Comparison of ENCODE assay signal across 8 cellular contexts in the genomic region with DNA sequence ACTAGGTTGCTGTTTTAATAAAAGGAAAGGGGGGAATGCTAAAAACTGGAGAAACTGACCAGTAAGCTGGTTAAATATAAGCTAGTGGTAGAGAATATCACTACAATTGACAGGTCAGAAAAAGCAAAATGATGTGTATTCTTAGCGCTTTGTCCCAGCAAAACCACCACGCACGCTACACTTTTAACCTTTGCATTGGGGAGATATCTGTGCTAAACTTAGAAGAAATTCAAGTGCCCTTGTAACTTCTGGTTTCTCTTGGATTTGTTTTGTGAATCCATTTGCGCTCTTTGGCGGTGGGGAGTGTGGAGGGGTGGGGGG. TPM values are rescaled to one million over a fixed set of nuclear protein-coding genes. Genes with fewer than 3 reads are reported as not detected.
DNase-seq lines count a peak whose midpoint lies in the region; ATAC-seq, FAIRE-seq and TF ChIP-seq lines count a peak whose summit lies in the region.

No MANE protein-coding gene starts in this region.

- WGBS in transverse colon (ENCODE audit: low coverage in 1 of 2), 2 donors: 85 to 96% methylated on average over 3 to 5 of the region's 5 CpGs

- H3K27ac ChIP-seq in astrocyte (ENCODE audit: low read depth, low read length) (no peak overlapping the region), lower lobe of right lung (no peak overlapping the region), transverse colon (peak overlapping the region; percentile 95 to 97 (median 96))

- no peak for TF ChIP-seq EP300 in transverse colon (IDR thresholded peaks at IDR 0.05; ENCODE audit: low read depth)

- H2AFZ ChIP-seq in astrocyte (ENCODE audit: low read depth, low read length): peak overlapping the region; percentile 57

- peaks cover 2% of the 10 kb centered on the region for H3K36me3 Mint-ChIP-seq in activated naive CD4-positive, alpha-beta T cell treated with anti-CD3 and anti-CD28 coated beads for 36 hours (ENCODE audit: low read depth)
- H3K36me3 Mint-ChIP-seq in activated naive CD4-positive, alpha-beta T cell treated with anti-CD3 and anti-CD28 coated beads, Interleukin-2, amount 50 U/mL, for 72 hours: peaks cover 10 to 18% of the 10 kb centered on the region in 2 donors
- peaks cover 4% of the 10 kb centered on the region for H3K36me3 Mint-ChIP-seq in astrocyte (ENCODE audit: low read depth, unreplicated experiment)

- TF ChIP-seq CTCF in astrocyte (IDR thresholded peaks at IDR 0.05; ENCODE audit: insufficient read depth, low read depth, low read length): no peak
- no peak for TF ChIP-seq CTCF in lower lobe of right lung (IDR thresholded peaks at IDR 0.05)
- no peak for TF ChIP-seq CTCF in transverse colon (IDR thresholded peaks at IDR 0.05)

- H3K4me3 Mint-ChIP-seq in activated naive CD4-positive, alpha-beta T cell treated with anti-CD3 and anti-CD28 coated beads for 36 hours: peak overlapping the region; percentile 81
- peak overlapping the region; percentile 92 for H3K4me3 Mint-ChIP-seq in astrocyte (ENCODE audit: unreplicated experiment)

- H3K27me3 Mint-ChIP-seq in activated naive CD4-positive, alpha-beta T cell treated with anti-CD3 and anti-CD28 coated beads for 36 hours (ENCODE audit: low read depth): no peaks in the 10 kb centered on the region
- H3K27me3 Mint-ChIP-seq in astrocyte (ENCODE audit: low read depth, unreplicated experiment): no peaks in the 10 kb centered on the region

- no peak for TF ChIP-seq POLR2A in transverse colon (IDR thresholded peaks at IDR 0.05)

- peaks cover 37% of the 10 kb centered on the region for H3K4me1 ChIP-seq in astrocyte (ENCODE audit: insufficient read depth, low read length)
- peaks cover 44% of the 10 kb centered on the region for H3K4me1 ChIP-seq in lower lobe of right lung
- H3K4me1 ChIP-seq in transverse colon: peaks cover 14 to 58% (median 35%) of the 10 kb centered on the region in 4 donors

- no peak for DNase-seq in activated naive CD4-positive, alpha-beta T cell treated with anti-CD3 and anti-CD28 coated beads for 36 hours
- no peak for DNase-seq in activated naive CD4-positive, alpha-beta T cell treated with anti-CD3 and anti-CD28 coated beads, Interleukin-2, amount 50 U/mL, for 72 hours (ENCODE audit: low spot score in 2 of 2)
- DNase-seq in astrocyte (ENCODE audit: low read depth) (no peak), lower lobe of right lung (no peak), transverse colon (no peak), epidermal melanocyte (ENCODE audit: insufficient read length, low spot score) (no peak), GF-D8 (lab: John Stamatoyannopoulos, UW) (no peak)

- H3K9me3 ChIP-seq in astrocyte (ENCODE audit: insufficient read depth, low read depth, low read length): no peaks in the 10 kb centered on the region
- H3K9me3 ChIP-seq in lower lobe of right lung: no peaks in the 10 kb centered on the region
- no peaks in the 10 kb centered on the region for H3K9me3 ChIP-seq in transverse colon

- H3K9me3 Mint-ChIP-seq in activated naive CD4-positive, alpha-beta T cell treated with anti-CD3 and anti-CD28 coated beads for 36 hours: no peaks in the 10 kb centered on the region
- H3K9me3 Mint-ChIP-seq in activated naive CD4-positive, alpha-beta T cell treated with anti-CD3 and anti-CD28 coated beads, Interleukin-2, amount 50 U/mL, for 72 hours: no peaks in the 10 kb centered on the region
- H3K9me3 Mint-ChIP-seq in astrocyte (ENCODE audit: unreplicated experiment): no peaks in the 10 kb centered on the region

- H3K27ac Mint-ChIP-seq in activated naive CD4-positive, alpha-beta T cell treated with anti-CD3 and anti-CD28 coated beads for 36 hours: no peak overlapping the region
- H3K27ac Mint-ChIP-seq in activated naive CD4-positive, alpha-beta T cell treated with anti-CD3 and anti-CD28 coated beads, Interleukin-2, amount 50 U/mL, for 72 hours: peak overlapping the region in 1 of 2 donors; percentile 82
- peak overlapping the region; percentile 85 for H3K27ac Mint-ChIP-seq in astrocyte (ENCODE audit: unreplicated experiment)

- H3K79me2 ChIP-seq in astrocyte (ENCODE audit: insufficient read depth, low read length): peaks cover 73% of the 10 kb centered on the region

- no peak for FAIRE-seq in astrocyte (lab: Jason Lieb, UNC)

- intact Hi-C loops in activated naive CD4-positive, alpha-beta T cell treated with anti-CD3 and anti-CD28 coated beads for 36 hours (cut with micrococcal nuclease): loop anchor here (10.0 kb wide), 2 partner anchors 511 to 731 kb away; partner anchors contain the start of gene CDYL2
- intact Hi-C loops in lower lobe of right lung (cut with DNase I) (no loop called here), transverse colon (cut with DNase I; ENCODE audit: low total_unique reads) (loop anchor here (5.0 kb wide), 1 partner anchor 44 kb away; no protein-coding TSS in a partner anchor)

- H3K4me1 Mint-ChIP-seq in activated naive CD4-positive, alpha-beta T cell treated with anti-CD3 and anti-CD28 coated beads for 36 hours (ENCODE audit: low read depth): peaks cover 66% of the 10 kb centered on the region
- H3K4me1 Mint-ChIP-seq in astrocyte (ENCODE audit: low read depth, unreplicated experiment): peaks cover 34% of the 10 kb centered on the region

- peaks cover 30% of the 10 kb centered on the region for H4K20me1 ChIP-seq in astrocyte (ENCODE audit: insufficient read depth, low read length)

- ATAC-seq in activated naive CD4-positive, alpha-beta T cell treated with anti-CD3 and anti-CD28 coated beads, Interleukin-2, amount 50 U/mL, for 72 hours: no peak
- ATAC-seq in lower lobe of right lung (no peak), HG03442 (IDR thresholded peaks at IDR 0.05; ENCODE audit: unreplicated experiment) (no peak)

- peak overlapping the region; percentile 84 for H3K9ac ChIP-seq in astrocyte (ENCODE audit: low read length)

- no peaks in the 10 kb centered on the region for H3K36me3 ChIP-seq in astrocyte (ENCODE audit: insufficient read depth, low read length)
- no peaks in the 10 kb centered on the region for H3K36me3 ChIP-seq in lower lobe of right lung
- H3K36me3 ChIP-seq in transverse colon: no peaks in the 10 kb centered on the region

- CTCF ChIA-PET in activated naive CD4-positive, alpha-beta T cell treated with anti-CD3 and anti-CD28 coated beads for 36 hours (lab: Charles Lee): no interaction called here

- peak overlapping the region; percentile 96 for H3K4me2 ChIP-seq in astrocyte (ENCODE audit: low read length)

- H3K27me3 ChIP-seq in astrocyte (ENCODE audit: insufficient read depth, low read length) (no peaks in the 10 kb centered on the region), lower lobe of right lung (ENCODE audit: low read depth) (no peaks in the 10 kb centered on the region), transverse colon (no peaks in the 10 kb centered on the region)

- in situ Hi-C loops in transverse colon (cut with MboI; ENCODE audit: low pct_ligation_motif_present in 1 of 4, low pct_unique_long_range_greater_than_20kb in 1 of 4, low sequenced_read_pairs in 3 of 4): loop anchor here in 3 of 4 donors (10.0 to 25.0 kb wide), 3 partner anchors 51 to 304 kb away; partner anchors contain the start of genes CENPN (in 1 of the 3) and CMC2 (in 1 of the 3)

- H3K4me3 ChIP-seq in astrocyte (ENCODE audit: insufficient read depth, low read depth, low read length) (peak overlapping the region; percentile 90), lower lobe of right lung (peak overlapping the region; percentile 80), transverse colon (peak overlapping the region; percentile 81 to 96 (median 86))

RNA-seq across cellular contexts. Expression of gene GAN, which starts 1.4 kb away (rescaled TPM):
- 10 to 100 TPM; 10.6 to 11.3 TPM for total RNA-seq in activated naive CD4-positive, alpha-beta T cell treated with anti-CD3 and anti-CD28 coated beads for 36 hours
- total RNA-seq in activated naive CD4-positive, alpha-beta T cell treated with anti-CD3 and anti-CD28 coated beads, Interleukin-2, amount 50 U/mL, for 72 hours: 10 to 100 TPM; 12.8 to 15.7 TPM
- total RNA-seq in astrocyte (18.0 and 20.9 TPM in 2 replicates), lower lobe of right lung (6.5 TPM), transverse colon (100 to 1,000 TPM in 1 of 4 donors, 10 to 100 TPM in 3; 12.9 to 378 (median 14.7) TPM)

Comparison
In these comparisons a context has a peak if more than half of its experiments do, and no peak if none do; other contexts are left out.
1. H3K27ac ChIP-seq: peak in transverse colon (4 of 4); none in astrocyte (single experiment) and lower lobe of right lung (single experiment).
2. Peak in every context shown above with its lines, with median percentiles within 50 percentile points of each other: H3K4me3 ChIP-seq.